9 cellular contexts compared by ENCODE assay signal in genomic region chr2:227460079-227460485, GRCh38. TPM values are rescaled to one million over a fixed set of nuclear protein-coding genes. Genes with fewer than 3 reads are reported as not detected.
DNase-seq lines count a peak whose midpoint lies in the region; ATAC-seq and TF ChIP-seq lines count a peak whose summit lies in the region.
"Had no signal": no experiment of that assay in that cellular context is flagged by ENCODE, and none has a peak within 500 bp of the region (broad histone marks: within the 10 kb centered on the region; RNA-seq: fewer than 3 reads in every experiment).

No MANE protein-coding gene starts in this region.

- no peak for TF ChIP-seq CTCF in gastroesophageal sphincter (IDR thresholded peaks at IDR 0.05)

- no peak for TF ChIP-seq POLR2A in gastroesophageal sphincter (IDR thresholded peaks at IDR 0.05)

- H3K27me3 ChIP-seq in gastroesophageal sphincter = no peaks in the 10 kb centered on the region

- H3K36me3 ChIP-seq in gastroesophageal sphincter = no peaks in the 10 kb centered on the region

- no peak for ATAC-seq in HG03460 (IDR thresholded peaks at IDR 0.05; ENCODE audit: unreplicated experiment)
- ATAC-seq in gastroesophageal sphincter = no peak

- H3K4me3 ChIP-seq in gastroesophageal sphincter = no peak overlapping the region

- H3K27ac ChIP-seq in gastroesophageal sphincter = no peak overlapping the region
- H3K27ac ChIP-seq: 22Rv1 had no signal

- WGBS in gastroesophageal sphincter (ENCODE audit: low coverage in 1 of 2), 2 donors = 42 to 71% methylated on average over 2 to 8 of the region's 8 CpGs

- DNase-seq in NCI-H2107 treated with DMSO at 0.1 percent for 48 hours (lab: John Stamatoyannopoulos, UW; ENCODE audit: unreplicated experiment) (peak; percentile 9), NCI-H2107 (lab: John Stamatoyannopoulos, UW) (no peak), RPMI7951 (ENCODE audit: low read depth) (peak; percentile 94), HPDE6-E6E7 (ENCODE audit: extremely low spot score) (no peak)
- peak; percentile 34 for DNase-seq in activated gamma-delta T cell treated with anti-CD3 and anti-CD28 coated beads, Interleukin-2, amount 50 U/mL, for 16 hours (ENCODE audit: low read depth)
- peak; percentile 73 to 78 for DNase-seq in stimulated activated CD4-positive, alpha-beta T cell treated with anti-CD3 and anti-CD28 coated beads, Interleukin-2, amount 100 ng/mL, for 24 hours

- H3K9me3 ChIP-seq in gastroesophageal sphincter = no peaks in the 10 kb centered on the region

- H3K4me1 ChIP-seq in gastroesophageal sphincter = no peaks in the 10 kb centered on the region

- TF ChIP-seq EP300 in gastroesophageal sphincter (IDR thresholded peaks at IDR 0.05) = no peak

RNA-seq across cellular contexts. Expression of gene AGFG1, which starts 11.9 kb away (rescaled TPM):
- total RNA-seq in RPMI7951 (2014; rRNA removed; shearing (Covaris generic)) = 85.0 and 120 TPM in 2 replicates
- 10 to 100 TPM; 26.0 to 73.1 (median 53.0) TPM for total RNA-seq in gastroesophageal sphincter

Comparison
In these comparisons a context has a peak if more than half of its experiments do, and no peak if none do; other contexts are left out.
1. DNase-seq: peak in NCI-H2107 treated with DMSO at 0.1 percent for 48 hours (single experiment), RPMI7951 (single experiment), activated gamma-delta T cell treated with anti-CD3 and anti-CD28 coated beads, Interleukin-2, amount 50 U/mL, for 16 hours (single experiment) and stimulated activated CD4-positive, alpha-beta T cell treated with anti-CD3 and anti-CD28 coated beads, Interleukin-2, amount 100 ng/mL, for 24 hours (2 of 2); none in NCI-H2107 (single experiment) and HPDE6-E6E7 (single experiment).